In genomic region chr1:236156512-236157208, GRCh38 we compare ENCODE assay signal across 9 cellular contexts. TPM values are rescaled to one million over a fixed set of nuclear protein-coding genes. Genes with fewer than 3 reads are reported as not detected.
DNase-seq lines count a peak whose midpoint lies in the region; ATAC-seq, FAIRE-seq and TF ChIP-seq lines count a peak whose summit lies in the region.
"Had no signal": no experiment of that assay in that cellular context is flagged by ENCODE, and none has a peak within 500 bp of the region (broad histone marks: within the 10 kb centered on the region; RNA-seq: fewer than 3 reads in every experiment).

No MANE protein-coding gene starts in this region.

- peak overlapping the region; percentile 46; the same call in 1 of the 2 replicates for H3K4me3 ChIP-seq in GM12878
- no peak overlapping the region for H3K4me3 ChIP-seq in colonic mucosa

- no TSS peak for BruUV-seq in GM12878 (replicated peaks; lab: Mats Ljungman, UMichigan)

- TF ChIP-seq CTCF in GM12878 (IDR thresholded peaks at IDR 0.05 in 2 of 3, conservative IDR thresholded peaks at IDR 0.05 in 1 of 3; ENCODE audit: control insufficient read depth in 2 of 3, extremely low read depth in 1 of 3, insufficient read depth in 1 of 3, low read depth in 3 of 3, low read length in 3 of 3): no peak
- no peak for TF ChIP-seq CTCF in colonic mucosa (IDR thresholded peaks at IDR 0.05)

- FAIRE-seq in GM12878 (lab: Jason Lieb, UNC): peak; percentile 94

- peak overlapping the region; percentile 61 for H3K9ac ChIP-seq in GM12878 (ENCODE audit: control insufficient read depth, insufficient read depth, low read length)
- no peak overlapping the region for H3K9ac ChIP-seq in colonic mucosa (ENCODE audit: low read depth in 2 of 2, low read length in 2 of 2)

- peaks cover 0 to 8% of the 10 kb centered on the region in 2 experiments; a peak in 2 of 4 replicates for H3K36me3 ChIP-seq in GM12878 (ENCODE audit: control insufficient read depth in 2 of 2, insufficient read depth in 2 of 2, low read length in 1 of 2)
- H3K36me3 ChIP-seq in colonic mucosa: no peaks in the 10 kb centered on the region
- H3K36me3 ChIP-seq: neutrophil had no signal

- TF ChIP-seq POLR2A in GM12878 (IDR thresholded peaks at IDR 0.05; ENCODE audit: low read depth, low read length): peak; percentile 67; the same call in 1 of the 2 replicates

- SMC1A ChIA-PET in GM12878 (lab: Charles Lee; ENCODE audit: uncharacterized antibody, unreplicated experiment): interaction anchor here (0.5 to 7.6 kb wide), 7 partner anchors 11 to 237 kb away, joined by 3 to 95 read pairs (median 22); partner anchors contain the start of genes EDARADD and GPR137B

- H3K79me2 ChIP-seq in GM12878 (ENCODE audit: control insufficient read depth, insufficient read depth, low read length): peaks cover 42% of the 10 kb centered on the region

- TF ChIP-seq EP300 in GM12878 (IDR thresholded peaks at IDR 0.05; ENCODE audit: borderline replicate concordance in 1 of 2, control insufficient read depth in 1 of 2, low read depth in 2 of 2, low read length in 2 of 2): peak; percentile 100

- CTCF ChIA-PET in GM12878 (lab: Yijun Ruan, JAX): interaction anchor here (0.6 to 6.6 kb wide), 5 partner anchors 11 to 752 kb away, joined by 3 to 56 read pairs (median 3); partner anchors contain the start of gene GPR137B

- no peaks in the 10 kb centered on the region for H4K20me1 ChIP-seq in GM12878 (ENCODE audit: control insufficient read depth, insufficient read depth)

- H3K4me1 ChIP-seq in GM12878 (ENCODE audit: control insufficient read depth, insufficient read depth, low read length) (peaks cover 61% of the 10 kb centered on the region), colonic mucosa (no peaks in the 10 kb centered on the region)

- 2% methylated on average over 18 of the region's 18 CpGs for WGBS in GM12878 (ENCODE audit: insufficient coverage, insufficient replicate concordance, low lambda C conversion rate, missing lambda C conversion rate)

- TF ChIP-seq RAD21 in GM12878 (IDR thresholded peaks at IDR 0.05; ENCODE audit: insufficient read depth, low read depth, low read length): 0 out of 2 replicates have a peak, but pooled peaks have one; percentile 4

- in situ Hi-C loops in GM12878 (cut with MboI): loop anchor here (10.0 kb wide), 1 partner anchor 272 kb away; no protein-coding TSS in a partner anchor

- H3K27ac ChIP-seq in GM12878 (ENCODE audit: control insufficient read depth, insufficient read depth) (peak overlapping the region; percentile 99), colonic mucosa (no peak overlapping the region)
- H3K27ac ChIP-seq: neutrophil had no signal

- H3K9me3 ChIP-seq in GM12878 (replicated peaks; ENCODE audit: control insufficient read depth, insufficient read depth, low read length) (peaks cover 7% of the 10 kb centered on the region; the same call in 2 of the 3 replicates), colonic mucosa (no peaks in the 10 kb centered on the region)
- H3K9me3 ChIP-seq: neutrophil had no signal

- H3K27me3 ChIP-seq in GM12878 (replicated peaks in 1 of 2; ENCODE audit: control insufficient read depth in 2 of 2, insufficient read depth in 2 of 2, low read length in 1 of 2): no peaks in the 10 kb centered on the region
- H3K27me3 ChIP-seq in colonic mucosa: no peaks in the 10 kb centered on the region
- H3K27me3 ChIP-seq: neutrophil had no signal

- ATAC-seq in GM18517 (IDR thresholded peaks at IDR 0.05; ENCODE audit: unreplicated experiment) (peak; percentile 85), GM21723 (IDR thresholded peaks at IDR 0.05; ENCODE audit: unreplicated experiment) (peak; percentile 80), GM12878 (peak; percentile 74)

- H2AFZ ChIP-seq in GM12878 (ENCODE audit: control insufficient read depth, low read depth, low read length): no peak overlapping the region

- H3K4me2 ChIP-seq in GM12878 (ENCODE audit: control insufficient read depth, insufficient read depth): peak overlapping the region; percentile 86

- RAD21 ChIA-PET in GM12878 (lab: Charles Lee; ENCODE audit: unreplicated experiment): interaction anchor here (0.6 to 7.7 kb wide), 9 partner anchors 11 to 127 kb away, joined by 3 to 121 read pairs (median 4); partner anchors contain the start of genes ERO1B and GPR137B

- POLR2A ChIA-PET in GM12878 (lab: Charles Lee): interaction anchor here (0.5 to 6.5 kb wide), 11 partner anchors 9 to 346 kb away, joined by 3 to 64 read pairs (median 5); partner anchors contain the start of genes ERO1B and GPR137B

- peak; percentile 88 to 92 for DNase-seq in Kasumi-1 (lab: John Stamatoyannopoulos, UW)
- DNase-seq in GM12878 (ENCODE audit: low read depth, low spot score): peak; percentile 99
- no peak for DNase-seq in NCI-H187 (lab: John Stamatoyannopoulos, UW)
- no peak for DNase-seq in COLO668 (lab: John Stamatoyannopoulos, UW; ENCODE audit: unreplicated experiment)
- no peak for DNase-seq in colonic mucosa
- DNase-seq in NCI-H1930 (lab: John Stamatoyannopoulos, UW): no peak

- intact Hi-C loops in GM12878 (cut with micrococcal nuclease; ENCODE audit: unreplicated experiment): loop anchor here (1.0 kb wide), 1 partner anchor 12 kb away; no protein-coding TSS in a partner anchor
- intact Hi-C loops in colonic mucosa (cut with DNase I): no loop called here

TF ChIP-seq in GM12878, 131 proteins besides CTCF, POLR2A, EP300 and RAD21 (continues in another document):
- TF ChIP-seq SMAD1 (IDR thresholded peaks at IDR 0.05; ENCODE audit: low read depth, partially characterized antibody) (no peak), POLR2AphosphoS2 (IDR thresholded peaks at IDR 0.05; ENCODE audit: low read depth, low read length) (peak; percentile 66; the same call in 1 of the 2 replicates), ASH2L (IDR thresholded peaks at IDR 0.05; ENCODE audit: borderline replicate concordance, low read depth) (0 out of 2 replicates have a peak, but pooled peaks have one; percentile 20), RB1 (IDR thresholded peaks at IDR 0.05; ENCODE audit: borderline replicate concordance) (no peak), WRNIP1 (IDR thresholded peaks at IDR 0.05; ENCODE audit: borderline replicate concordance, low read depth, low read length) (0 out of 2 replicates have a peak, but pooled peaks have one; percentile 71), SMAD5 (IDR thresholded peaks at IDR 0.05; ENCODE audit: low read depth) (no peak; the same call in 1 of the 2 replicates), BCLAF1 (IDR thresholded peaks at IDR 0.05) (no peak), CHD4 (IDR thresholded peaks at IDR 0.05) (no peak), MEF2B (IDR thresholded peaks at IDR 0.05; ENCODE audit: partially characterized antibody, poor library complexity, severe bottlenecking) (peak; percentile 96), KAT2A (conservative IDR thresholded peaks at IDR 0.05; ENCODE audit: control insufficient read depth, low read depth, low read length) (no peak), TCF3 (IDR thresholded peaks at IDR 0.05; ENCODE audit: borderline replicate concordance, insufficient read depth, low read depth, low read length) (peak; percentile 82; the same call in 1 of the 2 replicates), SIN3A (IDR thresholded peaks at IDR 0.05; ENCODE audit: low read depth, low read length) (no peak), HDAC2 (IDR thresholded peaks at IDR 0.05) (no peak)

RNA-seq across cellular contexts. Expression of gene GPR137B, which starts 14.3 kb away (rescaled TPM):
- total RNA-seq in GM12878 (2013; cell fraction: nucleolus; rRNA removed): 79.5 and 87.9 TPM in 2 replicates
- total RNA-seq in GM12878 (2014; rRNA removed) (9.4 and 14.7 TPM in 2 replicates), GM12878 (2014; rRNA removed; fragmentation: Illumina TruSeq; extraction: Trizol) (13.1 and 14.1 TPM in 2 replicates), GM12878 (2021) (14.3 and 14.9 TPM in 2 replicates), colonic mucosa (1 to 10 TPM; 4.5 to 7.7 TPM)
- polyA plus RNA-seq in GM12878 (2011; ENCODE audit: low read depth): 9.2 TPM
- polyA plus RNA-seq in GM12878 (2011; rRNA removed) (14.9 and 19.3 TPM in 2 replicates), GM12878 (2014; fragmentation: Illumina TruSeq; extraction: Trizol) (20.8 and 27.4 TPM in 2 replicates), GM12878 (2014; fragmentation: Nextera tagmentation; extraction: Ambion mirVana) (1 to 10 TPM; 5.4 to 6.4 TPM), GM12878 (2014; rRNA removed) (12.1 and 12.6 TPM in 2 replicates), GM12878 (2016; fragmentation: Nextera tagmentation; extraction: Ambion mirVana) (10 to 100 TPM in 1 of 2 experiments, 1 to 10 TPM in 1; 9.0 to 12.9 TPM)
- polyA plus RNA-seq in GM12878 (2011; cell fraction: cytosol; rRNA removed): 10.5 and 19.3 TPM in 2 replicates
- 28.2 and 30.6 TPM in 2 replicates for polyA plus RNA-seq in GM12878 (2011; cell fraction: nucleus; rRNA removed)
- 11.0 and 19.5 TPM in 2 replicates for polyA plus RNA-seq in GM12878 (2012)
- polyA minus RNA-seq in GM12878 (2011; rRNA and poly(A)+ RNA removed): 18.3 and 18.7 TPM in 2 replicates
- polyA minus RNA-seq in GM12878 (2011; cell fraction: cytosol; rRNA and poly(A)+ RNA removed): 6.0 and 8.0 TPM in 2 replicates
- 30.0 and 62.4 TPM in 2 replicates for polyA minus RNA-seq in GM12878 (2011; cell fraction: nucleus; rRNA and poly(A)+ RNA removed)

Comparison
In these comparisons a context has a peak if more than half of its experiments do, and no peak if none do; other contexts are left out.
1. DNase-seq: peak in Kasumi-1 (2 of 2) and GM12878 (single experiment); none in NCI-H187 (0 of 2), COLO668 (single experiment), colonic mucosa (single experiment) and NCI-H1930 (0 of 2).
2. Peak in every context shown above with its lines, with median percentiles within 50 percentile points of each other: ATAC-seq.